In the genomic region with DNA sequence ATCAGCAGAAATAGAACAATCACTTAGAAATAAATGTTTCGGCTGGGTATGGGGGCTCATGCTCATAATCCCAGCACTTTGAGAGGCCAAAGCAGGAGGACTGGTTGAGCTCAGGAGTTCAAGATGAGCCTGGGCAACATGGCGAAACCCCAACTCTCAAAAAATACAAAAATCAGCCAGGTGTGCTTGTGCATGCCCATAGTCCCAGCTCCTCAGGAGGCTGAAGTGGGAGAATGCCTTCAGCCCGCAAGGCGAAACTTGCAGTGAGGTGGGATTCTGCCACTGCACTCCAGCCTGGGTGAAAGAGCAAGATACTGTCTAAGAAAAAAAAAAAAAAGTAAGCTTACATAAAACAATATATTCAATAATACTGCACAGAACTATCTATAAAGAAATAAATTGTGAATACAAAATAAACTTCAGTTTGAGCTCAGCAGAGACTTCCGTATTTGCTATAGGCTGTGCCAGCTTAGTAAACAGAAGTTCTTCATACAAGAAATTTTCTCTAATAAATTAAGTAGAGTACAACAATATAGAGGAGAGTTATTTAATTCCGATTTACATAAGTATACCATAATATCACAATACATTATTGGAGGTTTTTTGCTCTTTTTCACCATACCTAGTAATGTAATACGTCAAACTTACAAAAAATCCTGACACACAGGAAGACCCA, we compare ENCODE assay signal across 8 cellular contexts. TPM values are rescaled to one million over a fixed set of nuclear protein-coding genes. Genes with fewer than 3 reads are reported as not detected.
DNase-seq lines count a peak whose midpoint lies in the region; ATAC-seq and TF ChIP-seq lines count a peak whose summit lies in the region.

No MANE protein-coding gene starts in this region.

- H2AFZ ChIP-seq in SK-N-SH (ENCODE audit: low read depth): peak overlapping the region; percentile 2; the same call in 1 of the 2 replicates

- H4K20me1 ChIP-seq in SK-N-SH (ENCODE audit: insufficient read depth): no peaks in the 10 kb centered on the region

- TF ChIP-seq RAD21 in SK-N-SH (IDR thresholded peaks at IDR 0.05; ENCODE audit: low read length): no peak

- H3K27ac Mint-ChIP-seq in progenitor cell of endocrine pancreas: no peak overlapping the region

- H3K9me3 ChIP-seq in SK-N-SH (no peaks in the 10 kb centered on the region), skeletal muscle satellite cell (replicated peaks; ENCODE audit: low read length) (no peaks in the 10 kb centered on the region), WERI-Rb-1 (ENCODE audit: severe bottlenecking) (no peaks in the 10 kb centered on the region)

- H3K36me3 Mint-ChIP-seq in progenitor cell of endocrine pancreas (ENCODE audit: insufficient read depth): peaks cover 16% of the 10 kb centered on the region

- no peak overlapping the region for H3K4me3 Mint-ChIP-seq in progenitor cell of endocrine pancreas (ENCODE audit: low read depth)

- peaks cover 9% of the 10 kb centered on the region for H3K4me1 Mint-ChIP-seq in progenitor cell of endocrine pancreas (ENCODE audit: low read depth)

- peaks cover 7% of the 10 kb centered on the region for H3K9me3 Mint-ChIP-seq in progenitor cell of endocrine pancreas (ENCODE audit: low read depth)

- H3K27ac ChIP-seq in SK-N-SH (ENCODE audit: low read depth in 2 of 2, low read length in 1 of 2) (no peak overlapping the region), WERI-Rb-1 (no peak overlapping the region)

- H3K4me3 ChIP-seq in SK-N-SH (ENCODE audit: low read depth in 2 of 2, low read length in 1 of 2): no peak overlapping the region
- H3K4me3 ChIP-seq in Jurkat, Clone E6-1 (ENCODE audit: low read length): peak overlapping the region; percentile 52
- peak overlapping the region; percentile 15 for H3K4me3 ChIP-seq in choroid plexus epithelial cell (ENCODE audit: low read depth, low read length)
- H3K4me3 ChIP-seq in skeletal muscle satellite cell (ENCODE audit: low read length): no peak overlapping the region
- H3K4me3 ChIP-seq in WERI-Rb-1 (ENCODE audit: low read depth, low read length): no peak overlapping the region

- H3K27me3 ChIP-seq in SK-N-SH (ENCODE audit: insufficient read depth) (no peaks in the 10 kb centered on the region), skeletal muscle satellite cell (ENCODE audit: control insufficient read depth, insufficient read depth, low read length) (no peaks in the 10 kb centered on the region), WERI-Rb-1 (ENCODE audit: insufficient read depth, low read depth, severe bottlenecking) (no peaks in the 10 kb centered on the region)

- H3K4me2 ChIP-seq in SK-N-SH (no peak overlapping the region), skeletal muscle satellite cell (ENCODE audit: low read length) (peak overlapping the region; percentile 41)

- 95% methylated on average over 7 of the region's 7 CpGs for WGBS in SK-N-SH (ENCODE audit: low lambda C conversion rate)

- H3K4me1 ChIP-seq in SK-N-SH (ENCODE audit: control insufficient read depth in 1 of 2, insufficient read depth in 2 of 2, low read depth in 1 of 2, low read length in 1 of 2): peaks cover 0 to 28% of the 10 kb centered on the region in 2 experiments; a peak in 2 of 4 replicates
- H3K4me1 ChIP-seq in skeletal muscle satellite cell (ENCODE audit: control insufficient read depth, insufficient read depth, low read length): peaks cover 38% of the 10 kb centered on the region

- H3K36me3 ChIP-seq in SK-N-SH (replicated peaks in 1 of 2; ENCODE audit: control insufficient read depth in 1 of 2, insufficient read depth in 2 of 2, low read length in 1 of 2): peaks cover 8 to 19% of the 10 kb centered on the region in 2 experiments
- no peaks in the 10 kb centered on the region for H3K36me3 ChIP-seq in skeletal muscle satellite cell (ENCODE audit: insufficient read depth, low read length)
- H3K36me3 ChIP-seq in WERI-Rb-1: no peaks in the 10 kb centered on the region; the same call in none of the 2 replicates

- TF ChIP-seq CTCF in SK-N-SH (IDR thresholded peaks at IDR 0.05) (no peak), choroid plexus epithelial cell (conservative IDR thresholded peaks at IDR 0.05; ENCODE audit: low read depth, low read length) (no peak), WERI-Rb-1 (IDR thresholded peaks at IDR 0.05; ENCODE audit: low read depth, low read length) (no peak), progenitor cell of endocrine pancreas (IDR thresholded peaks at IDR 0.05; ENCODE audit: unreplicated experiment) (no peak)

- no peak for ATAC-seq in SK-N-SH treated with all-trans-retinoic acid at 6 μM for 48 hours

- no peaks in the 10 kb centered on the region for H3K9me2 ChIP-seq in SK-N-SH

- DNase-seq in SK-N-SH (no peak), choroid plexus epithelial cell (ENCODE audit: low read depth) (no peak), WERI-Rb-1 (no peak), progenitor cell of endocrine pancreas (ENCODE audit: low spot score, unreplicated experiment) (no peak)
- DNase-seq in Jurkat, Clone E6-1 (ENCODE audit: low read depth, low spot score): no peak
- no peak for DNase-seq in activated CD4-positive, alpha-beta T cell treated with anti-CD3 and anti-CD28 coated beads for 1 hour

- POLR2A ChIA-PET in SK-N-SH (lab: Yijun Ruan, JAX): no interaction called here

- H3K27me3 Mint-ChIP-seq in progenitor cell of endocrine pancreas: no peaks in the 10 kb centered on the region

- no peak for TF ChIP-seq EP300 in SK-N-SH (IDR thresholded peaks at IDR 0.05; ENCODE audit: borderline replicate concordance in 1 of 2, low read depth in 1 of 2, low read length in 1 of 2)

- no peaks in the 10 kb centered on the region for H3F3A ChIP-seq in SK-N-SH (replicated peaks; ENCODE audit: insufficient read depth)

- H3K9ac ChIP-seq in SK-N-SH (no peak overlapping the region), skeletal muscle satellite cell (ENCODE audit: low read depth, low read length) (no peak overlapping the region)

- CTCF ChIA-PET in SK-N-SH (lab: Yijun Ruan, JAX): interaction anchor here (0.6 to 1.6 kb wide), 11 partner anchors 8 to 794 kb away, joined by 3 to 15 read pairs (median 3); a partner anchor contains a TSS

- H3K79me2 ChIP-seq in SK-N-SH (ENCODE audit: insufficient read depth): no peaks in the 10 kb centered on the region

TF ChIP-seq in SK-N-SH, 30 proteins besides CTCF, POLR2A, EP300 and RAD21 (continues in another document):
- TF ChIP-seq, protein P1, sequence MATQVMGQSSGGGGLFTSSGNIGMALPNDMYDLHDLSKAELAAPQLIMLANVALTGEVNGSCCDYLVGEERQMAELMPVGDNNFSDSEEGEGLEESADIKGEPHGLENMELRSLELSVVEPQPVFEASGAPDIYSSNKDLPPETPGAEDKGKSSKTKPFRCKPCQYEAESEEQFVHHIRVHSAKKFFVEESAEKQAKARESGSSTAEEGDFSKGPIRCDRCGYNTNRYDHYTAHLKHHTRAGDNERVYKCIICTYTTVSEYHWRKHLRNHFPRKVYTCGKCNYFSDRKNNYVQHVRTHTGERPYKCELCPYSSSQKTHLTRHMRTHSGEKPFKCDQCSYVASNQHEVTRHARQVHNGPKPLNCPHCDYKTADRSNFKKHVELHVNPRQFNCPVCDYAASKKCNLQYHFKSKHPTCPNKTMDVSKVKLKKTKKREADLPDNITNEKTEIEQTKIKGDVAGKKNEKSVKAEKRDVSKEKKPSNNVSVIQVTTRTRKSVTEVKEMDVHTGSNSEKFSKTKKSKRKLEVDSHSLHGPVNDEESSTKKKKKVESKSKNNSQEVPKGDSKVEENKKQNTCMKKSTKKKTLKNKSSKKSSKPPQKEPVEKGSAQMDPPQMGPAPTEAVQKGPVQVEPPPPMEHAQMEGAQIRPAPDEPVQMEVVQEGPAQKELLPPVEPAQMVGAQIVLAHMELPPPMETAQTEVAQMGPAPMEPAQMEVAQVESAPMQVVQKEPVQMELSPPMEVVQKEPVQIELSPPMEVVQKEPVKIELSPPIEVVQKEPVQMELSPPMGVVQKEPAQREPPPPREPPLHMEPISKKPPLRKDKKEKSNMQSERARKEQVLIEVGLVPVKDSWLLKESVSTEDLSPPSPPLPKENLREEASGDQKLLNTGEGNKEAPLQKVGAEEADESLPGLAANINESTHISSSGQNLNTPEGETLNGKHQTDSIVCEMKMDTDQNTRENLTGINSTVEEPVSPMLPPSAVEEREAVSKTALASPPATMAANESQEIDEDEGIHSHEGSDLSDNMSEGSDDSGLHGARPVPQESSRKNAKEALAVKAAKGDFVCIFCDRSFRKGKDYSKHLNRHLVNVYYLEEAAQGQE (IDR thresholded peaks at IDR 0.05; ENCODE audit: low read depth, low read length): no peak
- no peak for TF ChIP-seq EZH2phosphoT487 (IDR thresholded peaks at IDR 0.05; ENCODE audit: borderline replicate concordance, low read depth)

TF ChIP-seq in SK-N-SH treated with all-trans-retinoic acid at 6 μM for 48 hours, 23 proteins besides CTCF, POLR2A, EP300 and RAD21 (continues in another document):
- TF ChIP-seq PPARA (CRISPR knock-in tag; IDR thresholded peaks at IDR 0.05; ENCODE audit: borderline replicate concordance) (no peak), ZFP30 (CRISPR knock-in tag; IDR thresholded peaks at IDR 0.05) (no peak), SNAI2 (CRISPR knock-in tag; IDR thresholded peaks at IDR 0.05) (no peak), ARNTL (CRISPR knock-in tag; IDR thresholded peaks at IDR 0.05; ENCODE audit: borderline replicate concordance, low read depth) (no peak)

RNA-seq across cellular contexts. Expression of a gene that starts 43.6 kb away (rescaled TPM):
- 3.2 and 3.3 TPM in 2 replicates for polyA plus RNA-seq in SK-N-SH (2012; rRNA removed)
- polyA plus RNA-seq in SK-N-SH (2012; cell fraction: cytosol; rRNA removed): 5.3 and 5.6 TPM in 2 replicates
- 1.4 and 3.9 TPM in 2 replicates for polyA plus RNA-seq in SK-N-SH (2012; cell fraction: nucleus; rRNA removed)
- 7.0 TPM for polyA plus RNA-seq in Jurkat, Clone E6-1 (2012; ENCODE audit: insufficient read depth, insufficient read length)
- 15.9 and 17.0 TPM in 2 replicates for total RNA-seq in skeletal muscle satellite cell (2012; rRNA removed)
- total RNA-seq in progenitor cell of endocrine pancreas: 13.8 and 17.0 TPM in 2 replicates

Comparison
In these comparisons a context has a peak if more than half of its experiments do, and no peak if none do; other contexts are left out.
1. H3K4me3 ChIP-seq: peak in Jurkat, Clone E6-1 (single experiment) and choroid plexus epithelial cell (single experiment); none in SK-N-SH (0 of 2), skeletal muscle satellite cell (single experiment) and WERI-Rb-1 (single experiment).